ENCODE assay signal across 2 cellular contexts in the genomic region with DNA sequence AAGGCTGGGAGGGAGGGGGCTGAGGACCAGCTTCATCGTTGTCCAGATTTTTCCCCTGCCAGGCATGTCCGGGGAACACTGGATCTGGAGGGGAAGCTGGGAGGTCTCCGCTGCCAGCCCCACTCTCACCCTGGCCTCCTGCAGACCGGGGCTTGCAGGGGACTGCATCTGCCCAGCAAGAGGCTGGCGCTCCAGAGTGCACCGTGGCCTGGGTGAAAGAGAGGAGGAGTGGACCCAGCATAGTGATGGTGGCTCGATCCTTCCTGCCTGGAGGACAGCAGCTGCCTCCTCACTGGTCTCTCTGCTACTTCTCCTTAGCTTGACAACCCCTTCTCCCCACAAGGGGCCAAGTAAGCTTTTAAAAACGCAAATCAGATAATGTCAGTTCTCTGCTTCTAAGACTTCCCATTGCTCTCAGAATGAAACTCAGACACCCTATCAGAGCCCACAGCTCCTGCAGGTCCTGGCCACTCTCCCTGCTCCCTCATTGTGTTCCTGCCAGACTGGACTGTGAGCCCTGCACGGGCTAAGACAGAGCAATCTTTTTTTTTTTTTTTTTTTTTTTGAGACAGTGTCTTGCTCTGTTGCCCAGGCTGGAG.
TF ChIP-seq lines count a peak whose summit lies in the region.

No MANE protein-coding gene starts in this region.

TF ChIP-seq in SK-N-SH, 30 proteins besides CTCF, POLR2A, EP300 and RAD21 (continued from another document):
- no peak for TF ChIP-seq ELF1 (IDR thresholded peaks at IDR 0.05)

TF ChIP-seq in SK-N-SH treated with all-trans-retinoic acid at 6 μM for 48 hours, 23 proteins besides CTCF, POLR2A, EP300 and RAD21:
- TF ChIP-seq, protein P1, sequence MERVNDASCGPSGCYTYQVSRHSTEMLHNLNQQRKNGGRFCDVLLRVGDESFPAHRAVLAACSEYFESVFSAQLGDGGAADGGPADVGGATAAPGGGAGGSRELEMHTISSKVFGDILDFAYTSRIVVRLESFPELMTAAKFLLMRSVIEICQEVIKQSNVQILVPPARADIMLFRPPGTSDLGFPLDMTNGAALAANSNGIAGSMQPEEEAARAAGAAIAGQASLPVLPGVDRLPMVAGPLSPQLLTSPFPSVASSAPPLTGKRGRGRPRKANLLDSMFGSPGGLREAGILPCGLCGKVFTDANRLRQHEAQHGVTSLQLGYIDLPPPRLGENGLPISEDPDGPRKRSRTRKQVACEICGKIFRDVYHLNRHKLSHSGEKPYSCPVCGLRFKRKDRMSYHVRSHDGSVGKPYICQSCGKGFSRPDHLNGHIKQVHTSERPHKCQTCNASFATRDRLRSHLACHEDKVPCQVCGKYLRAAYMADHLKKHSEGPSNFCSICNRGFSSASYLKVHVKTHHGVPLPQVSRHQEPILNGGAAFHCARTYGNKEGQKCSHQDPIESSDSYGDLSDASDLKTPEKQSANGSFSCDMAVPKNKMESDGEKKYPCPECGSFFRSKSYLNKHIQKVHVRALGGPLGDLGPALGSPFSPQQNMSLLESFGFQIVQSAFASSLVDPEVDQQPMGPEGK (CRISPR knock-in tag; IDR thresholded peaks at IDR 0.05; ENCODE audit: borderline replicate concordance), result no peak
- TF ChIP-seq TOX (CRISPR knock-in tag; IDR thresholded peaks at IDR 0.05; ENCODE audit: borderline replicate concordance) (no peak), ISL1 (CRISPR knock-in tag; IDR thresholded peaks at IDR 0.05) (no peak), BACH2 (CRISPR knock-in tag; IDR thresholded peaks at IDR 0.05; ENCODE audit: borderline replicate concordance) (no peak), TCF4 (CRISPR knock-in tag; IDR thresholded peaks at IDR 0.05; ENCODE audit: borderline replicate concordance) (no peak), OSR1 (CRISPR knock-in tag; IDR thresholded peaks at IDR 0.05) (no peak), CREB5 (CRISPR knock-in tag; IDR thresholded peaks at IDR 0.05; ENCODE audit: low read depth) (no peak), ESRRG (CRISPR knock-in tag; IDR thresholded peaks at IDR 0.05) (no peak), RARB (CRISPR knock-in tag; IDR thresholded peaks at IDR 0.05) (no peak), ZFP3 (CRISPR knock-in tag; IDR thresholded peaks at IDR 0.05) (no peak), ZNF565 (CRISPR knock-in tag; conservative IDR thresholded peaks at IDR 0.05; ENCODE audit: low read depth) (no peak), ZC3H10 (CRISPR knock-in tag; IDR thresholded peaks at IDR 0.05) (no peak), ARNTL (CRISPR knock-in tag; IDR thresholded peaks at IDR 0.05; ENCODE audit: borderline replicate concordance, low read depth) (no peak), ZNF70 (CRISPR knock-in tag; IDR thresholded peaks at IDR 0.05) (no peak), PPARA (CRISPR knock-in tag; IDR thresholded peaks at IDR 0.05; ENCODE audit: borderline replicate concordance) (no peak)
- TF ChIP-seq, protein P2, sequence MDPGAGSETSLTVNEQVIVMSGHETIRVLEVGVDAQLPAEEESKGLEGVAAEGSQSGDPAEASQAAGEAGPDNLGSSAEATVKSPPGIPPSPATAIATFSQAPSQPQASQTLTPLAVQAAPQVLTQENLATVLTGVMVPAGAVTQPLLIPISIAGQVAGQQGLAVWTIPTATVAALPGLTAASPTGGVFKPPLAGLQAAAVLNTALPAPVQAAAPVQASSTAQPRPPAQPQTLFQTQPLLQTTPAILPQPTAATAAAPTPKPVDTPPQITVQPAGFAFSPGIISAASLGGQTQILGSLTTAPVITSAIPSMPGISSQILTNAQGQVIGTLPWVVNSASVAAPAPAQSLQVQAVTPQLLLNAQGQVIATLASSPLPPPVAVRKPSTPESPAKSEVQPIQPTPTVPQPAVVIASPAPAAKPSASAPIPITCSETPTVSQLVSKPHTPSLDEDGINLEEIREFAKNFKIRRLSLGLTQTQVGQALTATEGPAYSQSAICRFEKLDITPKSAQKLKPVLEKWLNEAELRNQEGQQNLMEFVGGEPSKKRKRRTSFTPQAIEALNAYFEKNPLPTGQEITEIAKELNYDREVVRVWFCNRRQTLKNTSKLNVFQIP (CRISPR knock-in tag; IDR thresholded peaks at IDR 0.05; ENCODE audit: borderline replicate concordance, low read depth), result no peak
- TF ChIP-seq, protein P3, sequence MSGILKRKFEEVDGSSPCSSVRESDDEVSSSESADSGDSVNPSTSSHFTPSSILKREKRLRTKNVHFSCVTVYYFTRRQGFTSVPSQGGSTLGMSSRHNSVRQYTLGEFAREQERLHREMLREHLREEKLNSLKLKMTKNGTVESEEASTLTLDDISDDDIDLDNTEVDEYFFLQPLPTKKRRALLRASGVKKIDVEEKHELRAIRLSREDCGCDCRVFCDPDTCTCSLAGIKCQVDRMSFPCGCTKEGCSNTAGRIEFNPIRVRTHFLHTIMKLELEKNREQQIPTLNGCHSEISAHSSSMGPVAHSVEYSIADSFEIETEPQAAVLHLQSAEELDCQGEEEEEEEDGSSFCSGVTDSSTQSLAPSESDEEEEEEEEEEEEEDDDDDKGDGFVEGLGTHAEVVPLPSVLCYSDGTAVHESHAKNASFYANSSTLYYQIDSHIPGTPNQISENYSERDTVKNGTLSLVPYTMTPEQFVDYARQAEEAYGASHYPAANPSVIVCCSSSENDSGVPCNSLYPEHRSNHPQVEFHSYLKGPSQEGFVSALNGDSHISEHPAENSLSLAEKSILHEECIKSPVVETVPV (CRISPR knock-in tag; IDR thresholded peaks at IDR 0.05), result no peak
